ENCODE assay signal across 22 cellular contexts in genomic region chr16:8795096-8795495, GRCh38. TPM values are rescaled to one million over a fixed set of nuclear protein-coding genes. Genes with fewer than 3 reads are reported as not detected.
A peak's percentile ranks its signal among the peaks of the same experiment; 100 is the strongest.
DNase-seq lines count a peak whose midpoint lies in the region; ATAC-seq and TF ChIP-seq lines count a peak whose summit lies in the region.
"Had no signal": no experiment of that assay in that cellular context is flagged by ENCODE, and none has a peak within 500 bp of the region (broad histone marks: within the 10 kb centered on the region; RNA-seq: fewer than 3 reads in every experiment).

No MANE protein-coding gene starts in this region.

- H3K4ac ChIP-seq in mesenchymal stem cell (ENCODE audit: low read depth in 1 of 2, low read length in 2 of 2) = no peak overlapping the region

- no peak for TF ChIP-seq CTCF in CD4-positive, alpha-beta T cell (IDR thresholded peaks at IDR 0.05)
- TF ChIP-seq CTCF in GM10266 (IDR thresholded peaks at IDR 0.05; ENCODE audit: control insufficient read depth, insufficient read depth, low read depth, missing control alignments) = peak; percentile 22
- peak; percentile 54 for TF ChIP-seq CTCF in astrocyte of the cerebellum (IDR thresholded peaks at IDR 0.05; ENCODE audit: low read depth, low read length, missing control alignments)

- peaks cover 4 to 29% of the 10 kb centered on the region in 2 experiments for H3K36me3 ChIP-seq in mesenchymal stem cell (ENCODE audit: control insufficient read depth in 1 of 2, insufficient read depth in 2 of 2, low read depth in 1 of 2, low read length in 2 of 2)

- H4K8ac ChIP-seq in mesenchymal stem cell (ENCODE audit: low read length) = no peak overlapping the region

- H4K91ac ChIP-seq in mesenchymal stem cell (ENCODE audit: low read length) = no peak overlapping the region

- H3K23ac ChIP-seq in mesenchymal stem cell (ENCODE audit: low read length in 2 of 2) = no peak overlapping the region

- H2BK5ac ChIP-seq in mesenchymal stem cell (ENCODE audit: low read depth, low read length, poor library complexity, severe bottlenecking) = no peak overlapping the region

- no peak overlapping the region for H2AFZ ChIP-seq in mesenchymal stem cell (ENCODE audit: low read depth, low read length)

- no peak overlapping the region for H2BK12ac ChIP-seq in mesenchymal stem cell (ENCODE audit: low read length in 2 of 2)

- H3K4me3 ChIP-seq in astrocyte of the cerebellum (ENCODE audit: low read depth, low read length) (no peak overlapping the region), mesenchymal stem cell (ENCODE audit: insufficient read depth in 1 of 2, low read depth in 1 of 2, low read length in 2 of 2) (no peak overlapping the region)
- H3K4me3 ChIP-seq: esophagus squamous epithelium, left lung, MG63, tibial artery had no signal

- H3K4me1 Mint-ChIP-seq in CD4-positive, alpha-beta T cell (ENCODE audit: low read depth) = peaks cover 42% of the 10 kb centered on the region

- H2BK15ac ChIP-seq in mesenchymal stem cell (ENCODE audit: low read depth, poor library complexity, severe bottlenecking) = no peak overlapping the region

- in situ Hi-C loops in astrocyte of the cerebellum (cut with HindIII; ENCODE audit: low sequenced_read_pairs) = no loop called here

- H2AK5ac ChIP-seq in mesenchymal stem cell (ENCODE audit: low read length, severe bottlenecking) = no peak overlapping the region

- H3K4me1 ChIP-seq in mesenchymal stem cell (ENCODE audit: control insufficient read depth, insufficient read depth, low read depth, low read length) = peaks cover 10% of the 10 kb centered on the region

- no peaks in the 10 kb centered on the region for H3K9me3 ChIP-seq in CD4-positive, alpha-beta T cell (ENCODE audit: control insufficient read depth, low read length)
- H3K9me3 ChIP-seq in mesenchymal stem cell (ENCODE audit: control insufficient read depth, low read length) = no peaks in the 10 kb centered on the region
- H3K9me3 ChIP-seq: esophagus squamous epithelium, left lung, MG63, tibial artery had no signal

- no peak overlapping the region for H3K27ac Mint-ChIP-seq in CD4-positive, alpha-beta T cell
- H3K27ac Mint-ChIP-seq: H9 had no signal

- H2BK120ac ChIP-seq in mesenchymal stem cell (ENCODE audit: low read depth, low read length) = no peak overlapping the region

- peak overlapping the region; percentile 34 for H3K4me3 Mint-ChIP-seq in CD4-positive, alpha-beta T cell
- H3K4me3 Mint-ChIP-seq: central memory CD8-positive, alpha-beta T cell; H9 had no signal

- intact Hi-C loops in CD4-positive, alpha-beta T cell (cut with DNase I, micrococcal nuclease) = loop anchor here (2.0 to 5.0 kb wide), 4 partner anchors 123 to 1946 kb away; partner anchors contain the start of genes HAPSTR1 (in 2 of the 2), ABAT (in 1 of the 2) and METTL22 (in 1 of the 2)

- 96% methylated on average over 8 of the region's 8 CpGs for WGBS in mesenchymal stem cell

- peaks cover 20% of the 10 kb centered on the region for H3K79me1 ChIP-seq in mesenchymal stem cell (replicated peaks; ENCODE audit: low read length, poor library complexity, severe bottlenecking)

- H3K9ac ChIP-seq in mesenchymal stem cell (ENCODE audit: low read length) = peak overlapping the region; percentile 98

- H3K9me3 Mint-ChIP-seq in CD4-positive, alpha-beta T cell = no peaks in the 10 kb centered on the region
- H3K9me3 Mint-ChIP-seq: central memory CD8-positive, alpha-beta T cell; H9 had no signal

- no peaks in the 10 kb centered on the region for H3K27me3 Mint-ChIP-seq in CD4-positive, alpha-beta T cell
- H3K27me3 Mint-ChIP-seq: central memory CD8-positive, alpha-beta T cell had no signal

- no peak for DNase-seq in CD4-positive, alpha-beta T cell
- DNase-seq in GM10266 (ENCODE audit: extremely low spot score) (no peak), astrocyte of the cerebellum (ENCODE audit: low read depth) (peak; percentile 26), mesenchymal stem cell (no peak), DMS79 treated with DMSO at 0.1 percent for 48 hours (lab: John Stamatoyannopoulos, UW) (no peak), epidermal melanocyte (ENCODE audit: insufficient read length, low spot score) (no peak)
- DNase-seq in stimulated activated CD4-positive, alpha-beta T cell treated with anti-CD3 and anti-CD28 coated beads, Interleukin-4, amount 100 ng/mL, for 4 hours = no peak
- DNase-seq: activated CD4-positive, CD25-positive, alpha-beta regulatory T cell treated with anti-CD3 and anti-CD28 coated beads, Interleukin-2, amount 50 U/mL, for 72 hours; AML-193; amygdala; effector CD4-positive, alpha-beta T cell; esophagus squamous epithelium; GF-D8; H9; left lung; MG63; NCI-H1694; stimulated activated naive CD4-positive, alpha-beta T cell; T1000; tibial artery had no signal

- ATAC-seq in CD4-positive, alpha-beta T cell (ENCODE audit: poor library complexity) = no peak
- ATAC-seq: left lung, sciatic nerve had no signal

- POLR2A ChIA-PET in CD4-positive, alpha-beta T cell (lab: Charles Lee) = no interaction called here

- H3K14ac ChIP-seq in mesenchymal stem cell (ENCODE audit: low read length in 2 of 2) = no peak overlapping the region

- CTCF ChIA-PET in CD4-positive, alpha-beta T cell (lab: Charles Lee) = no interaction called here

- no peaks in the 10 kb centered on the region for H3K27me3 ChIP-seq in CD4-positive, alpha-beta T cell (ENCODE audit: control insufficient read depth, insufficient read depth, low read length)
- H3K27me3 ChIP-seq in mesenchymal stem cell (ENCODE audit: control insufficient read depth in 1 of 2, insufficient read depth in 1 of 2, low read length in 2 of 2) = no peaks in the 10 kb centered on the region
- H3K27me3 ChIP-seq: esophagus squamous epithelium, left lung, MG63, tibial artery had no signal

- H3K27ac ChIP-seq in CD4-positive, alpha-beta T cell (ENCODE audit: low read depth, low read length) = no peak overlapping the region
- H3K27ac ChIP-seq in mesenchymal stem cell (ENCODE audit: low read length, poor library complexity, severe bottlenecking) = no peak overlapping the region
- H3K27ac ChIP-seq: esophagus squamous epithelium, left lung had no signal

- H3K4me2 ChIP-seq in mesenchymal stem cell (ENCODE audit: low read length, poor library complexity, severe bottlenecking) = no peak overlapping the region

- no peak overlapping the region for H3K18ac ChIP-seq in mesenchymal stem cell (ENCODE audit: low read depth in 1 of 2, low read length in 2 of 2)

- H3K36me3 Mint-ChIP-seq in CD4-positive, alpha-beta T cell (ENCODE audit: low read depth) = peaks cover 14% of the 10 kb centered on the region

RNA-seq across cellular contexts. Expression of gene TMEM186, which starts 2.3 kb away (rescaled TPM):
- 1 to 10 TPM; 1.9 to 3.1 TPM for total RNA-seq in CD4-positive, alpha-beta T cell
- polyA plus RNA-seq in mesenchymal stem cell (2013, experiment 1 of 2) = 5.4 TPM
- 5.6 TPM for polyA plus RNA-seq in mesenchymal stem cell (2013, experiment 2 of 2)

RNA-seq across cellular contexts. Expression of gene PMM2, which starts 2.5 kb away (rescaled TPM):
- total RNA-seq in CD4-positive, alpha-beta T cell = 10 to 100 TPM; 24.2 to 27.0 TPM
- 59.6 TPM for polyA plus RNA-seq in mesenchymal stem cell (2013, experiment 1 of 2)
- 58.9 TPM for polyA plus RNA-seq in mesenchymal stem cell (2013, experiment 2 of 2)
